Comparison of ENCODE assay signal across 13 cellular contexts in genomic region chr17:82613283-82614094, GRCh38. TPM values are rescaled to one million over a fixed set of nuclear protein-coding genes. Genes with fewer than 3 reads are reported as not detected.
DNase-seq lines count a peak whose midpoint lies in the region; ATAC-seq and TF ChIP-seq lines count a peak whose summit lies in the region.
"Had no signal": no experiment of that assay in that cellular context is flagged by ENCODE, and none has a peak within 500 bp of the region (broad histone marks: within the 10 kb centered on the region; RNA-seq: fewer than 3 reads in every experiment).

No MANE protein-coding gene starts in this region.

- H3K27ac Mint-ChIP-seq in activated CD4-positive, alpha-beta T cell treated with anti-CD3 and anti-CD28 coated beads, Interleukin-2, amount 10 ng/mL, durations not matched to agents 24 days and 14 days = peak overlapping the region; percentile 29
- no peak overlapping the region for H3K27ac Mint-ChIP-seq in activated CD4-positive, alpha-beta T cell treated with anti-CD3 and anti-CD28 coated beads, Interleukin-2, amount 10 ng/mL, durations not matched to agents 7 days and 5 days

- no peaks in the 10 kb centered on the region for H4K20me1 ChIP-seq in smooth muscle cell (ENCODE audit: low read depth)

- H3K9ac ChIP-seq in smooth muscle cell (ENCODE audit: low read depth) = no peak overlapping the region
- H3K9ac ChIP-seq: GM23248 had no signal

- DNase-seq in activated CD4-positive, alpha-beta T cell treated with anti-CD3 and anti-CD28 coated beads, Interleukin-2, amount 10 ng/mL, durations not matched to agents 24 days and 14 days = no peak
- no peak for DNase-seq in activated CD4-positive, alpha-beta T cell treated with anti-CD3 and anti-CD28 coated beads, Interleukin-2, amount 10 ng/mL, durations not matched to agents 7 days and 5 days
- DNase-seq in SHP77 treated with DMSO at 0.1 percent for 48 hours (lab: John Stamatoyannopoulos, UW) (peak; percentile 66), left ventricle myocardium superior (peak; percentile 74), sciatic nerve (ENCODE audit: low spot score) (no peak), NCI-H748 (lab: John Stamatoyannopoulos, UW; ENCODE audit: unreplicated experiment) (no peak), smooth muscle cell (lab: John Stamatoyannopoulos, UW; ENCODE audit: unreplicated experiment) (no peak)
- no peak for DNase-seq in stimulated activated CD4-positive, alpha-beta T cell treated with anti-CD3 and anti-CD28 coated beads, Interleukin-2, amount 100 ng/mL, for 24 hours
- DNase-seq: GF-D8, GM23248, kidney glomerular epithelial cell, retina, T-helper 9 cell had no signal

- POLR2A ChIA-PET in activated CD4-positive, alpha-beta T cell treated with anti-CD3 and anti-CD28 coated beads, Interleukin-2, amount 10 ng/mL, durations not matched to agents 7 days and 5 days (lab: Charles Lee) = no interaction called here

- intact Hi-C loops in activated CD4-positive, alpha-beta T cell treated with anti-CD3 and anti-CD28 coated beads, Interleukin-2, amount 10 ng/mL, durations not matched to agents 24 days and 14 days (cut with micrococcal nuclease) = no loop called here
- intact Hi-C loops in left ventricle myocardium superior (cut with micrococcal nuclease) (no loop called here), sciatic nerve (cut with DNase I) (no loop called here)

- no peak overlapping the region for H2AFZ ChIP-seq in smooth muscle cell (ENCODE audit: low read depth)
- H2AFZ ChIP-seq: GM23248 had no signal

- no peaks in the 10 kb centered on the region for H3K79me2 ChIP-seq in smooth muscle cell (ENCODE audit: low read depth)

- H3K4me1 ChIP-seq in smooth muscle cell (ENCODE audit: low read depth) = no peaks in the 10 kb centered on the region

- no peaks in the 10 kb centered on the region for H3K9me3 ChIP-seq in smooth muscle cell (replicated peaks; ENCODE audit: low read depth)

- H3F3A ChIP-seq in smooth muscle cell (ENCODE audit: low read depth) = no peaks in the 10 kb centered on the region

- H3K9me3 Mint-ChIP-seq in activated CD4-positive, alpha-beta T cell treated with anti-CD3 and anti-CD28 coated beads, Interleukin-2, amount 10 ng/mL, durations not matched to agents 24 days and 14 days = no peaks in the 10 kb centered on the region
- H3K9me3 Mint-ChIP-seq in activated CD4-positive, alpha-beta T cell treated with anti-CD3 and anti-CD28 coated beads, Interleukin-2, amount 10 ng/mL, durations not matched to agents 7 days and 5 days = no peaks in the 10 kb centered on the region

- no peak overlapping the region for H3K4me3 Mint-ChIP-seq in activated CD4-positive, alpha-beta T cell treated with anti-CD3 and anti-CD28 coated beads, Interleukin-2, amount 10 ng/mL, durations not matched to agents 24 days and 14 days
- H3K4me3 Mint-ChIP-seq in activated CD4-positive, alpha-beta T cell treated with anti-CD3 and anti-CD28 coated beads, Interleukin-2, amount 10 ng/mL, durations not matched to agents 7 days and 5 days = no peak overlapping the region

- no peak overlapping the region for H3K4me2 ChIP-seq in smooth muscle cell

- H3K36me3 ChIP-seq in smooth muscle cell (ENCODE audit: low read depth) = no peaks in the 10 kb centered on the region

- peak; percentile 82 for ATAC-seq in left ventricle myocardium superior
- ATAC-seq in sciatic nerve = peak; percentile 20

- CTCF ChIA-PET in activated CD4-positive, alpha-beta T cell treated with anti-CD3 and anti-CD28 coated beads, Interleukin-2, amount 10 ng/mL, durations not matched to agents 7 days and 5 days (lab: Charles Lee) = no interaction called here

- no peaks in the 10 kb centered on the region for H3K4me1 Mint-ChIP-seq in activated CD4-positive, alpha-beta T cell treated with anti-CD3 and anti-CD28 coated beads, Interleukin-2, amount 10 ng/mL, durations not matched to agents 24 days and 14 days
- H3K4me1 Mint-ChIP-seq in activated CD4-positive, alpha-beta T cell treated with anti-CD3 and anti-CD28 coated beads, Interleukin-2, amount 10 ng/mL, durations not matched to agents 7 days and 5 days = no peaks in the 10 kb centered on the region

- no peak overlapping the region for H3K27ac ChIP-seq in smooth muscle cell (ENCODE audit: low read depth)
- H3K27ac ChIP-seq: GM23248 had no signal

- no peaks in the 10 kb centered on the region for H3K27me3 Mint-ChIP-seq in activated CD4-positive, alpha-beta T cell treated with anti-CD3 and anti-CD28 coated beads, Interleukin-2, amount 10 ng/mL, durations not matched to agents 24 days and 14 days
- H3K27me3 Mint-ChIP-seq in activated CD4-positive, alpha-beta T cell treated with anti-CD3 and anti-CD28 coated beads, Interleukin-2, amount 10 ng/mL, durations not matched to agents 7 days and 5 days = no peaks in the 10 kb centered on the region

- no peaks in the 10 kb centered on the region for H3K27me3 ChIP-seq in smooth muscle cell (ENCODE audit: low read depth)

- H3K36me3 Mint-ChIP-seq in activated CD4-positive, alpha-beta T cell treated with anti-CD3 and anti-CD28 coated beads, Interleukin-2, amount 10 ng/mL, durations not matched to agents 24 days and 14 days (ENCODE audit: low read depth) = peaks cover 47% of the 10 kb centered on the region
- peaks cover 28% of the 10 kb centered on the region for H3K36me3 Mint-ChIP-seq in activated CD4-positive, alpha-beta T cell treated with anti-CD3 and anti-CD28 coated beads, Interleukin-2, amount 10 ng/mL, durations not matched to agents 7 days and 5 days (ENCODE audit: low read depth)

- TF ChIP-seq CTCF in smooth muscle cell (IDR thresholded peaks at IDR 0.05; ENCODE audit: borderline replicate concordance, insufficient read depth, poor library complexity, severe bottlenecking) = no peak

- 89% methylated on average over 37 of the region's 37 CpGs for WGBS in smooth muscle cell (ENCODE audit: low lambda C conversion rate)

- no peak overlapping the region for H3K4me3 ChIP-seq in smooth muscle cell
- H3K4me3 ChIP-seq: GM23248 had no signal

RNA-seq across cellular contexts. Expression of gene WDR45B, which starts 34.8 kb away (rescaled TPM):
- 62.8 and 66.8 TPM in 2 replicates for total RNA-seq in activated CD4-positive, alpha-beta T cell treated with anti-CD3 and anti-CD28 coated beads, Interleukin-2, amount 10 ng/mL, durations not matched to agents 24 days and 14 days
- total RNA-seq in activated CD4-positive, alpha-beta T cell treated with anti-CD3 and anti-CD28 coated beads, Interleukin-2, amount 10 ng/mL, durations not matched to agents 7 days and 5 days = 10 to 100 TPM; 33.5 to 36.4 TPM
- total RNA-seq in left ventricle myocardium superior = 37.3 TPM
- 67.1 TPM for total RNA-seq in sciatic nerve
- 76.7 and 94.6 TPM in 2 replicates for total RNA-seq in smooth muscle cell
- 73.0 and 80.5 TPM in 2 replicates for polyA plus RNA-seq in smooth muscle cell

Comparison
In these comparisons a context has a peak if more than half of its experiments do, and no peak if none do; other contexts are left out.
1. DNase-seq: peak in SHP77 treated with DMSO at 0.1 percent for 48 hours (single experiment) and left ventricle myocardium superior (single experiment); none in activated CD4-positive, alpha-beta T cell treated with anti-CD3 and anti-CD28 coated beads, Interleukin-2, amount 10 ng/mL, durations not matched to agents 24 days and 14 days (single experiment), activated CD4-positive, alpha-beta T cell treated with anti-CD3 and anti-CD28 coated beads, Interleukin-2, amount 10 ng/mL, durations not matched to agents 7 days and 5 days (single experiment), sciatic nerve (single experiment), NCI-H748 (single experiment), stimulated activated CD4-positive, alpha-beta T cell treated with anti-CD3 and anti-CD28 coated beads, Interleukin-2, amount 100 ng/mL, for 24 hours (0 of 2) and smooth muscle cell (single experiment).